ENCODE assay signal across 23 cellular contexts in the genomic region with DNA sequence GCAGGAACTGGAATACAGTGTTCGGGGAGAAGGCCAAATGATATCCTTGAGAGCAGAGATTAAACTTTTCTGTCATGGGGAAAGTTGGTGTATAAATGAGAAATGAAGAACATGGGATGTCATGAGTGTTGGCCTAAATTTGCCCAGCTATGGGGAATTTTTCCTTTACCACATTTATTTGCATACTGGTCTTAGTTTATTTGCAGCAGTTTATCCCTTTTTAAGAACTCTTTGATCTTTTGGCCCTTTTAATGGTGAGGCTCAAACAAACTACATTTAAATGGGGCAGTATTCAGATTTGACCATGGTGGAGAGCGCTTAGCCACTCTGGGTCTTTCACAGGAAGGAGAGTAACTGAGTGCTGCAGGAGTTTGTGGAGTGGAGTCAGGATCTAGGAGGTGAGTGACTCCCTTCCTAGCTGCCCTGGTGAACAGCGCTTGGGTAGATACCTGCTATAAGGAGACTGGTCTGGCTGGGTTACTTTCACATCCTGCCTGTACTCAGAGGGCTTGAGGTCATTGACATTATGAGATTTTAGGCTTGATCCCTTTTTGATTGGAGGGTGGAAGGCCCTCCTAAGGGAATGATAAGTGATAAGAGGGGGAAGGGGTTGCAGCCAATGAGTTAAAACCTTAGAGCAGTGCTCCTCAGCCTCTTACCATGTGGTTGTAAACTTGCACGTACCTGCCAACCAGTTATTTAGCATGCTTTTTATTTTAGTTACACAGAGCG. TPM values are rescaled to one million over a fixed set of nuclear protein-coding genes. Genes with fewer than 3 reads are reported as not detected.
A peak's percentile ranks its signal among the peaks of the same experiment; 100 is the strongest.
DNase-seq lines count a peak whose midpoint lies in the region; ATAC-seq, FAIRE-seq and TF ChIP-seq lines count a peak whose summit lies in the region.
"Had no signal": no experiment of that assay in that cellular context is flagged by ENCODE, and none has a peak within 500 bp of the region (broad histone marks: within the 10 kb centered on the region; RNA-seq: fewer than 3 reads in every experiment).

No MANE protein-coding gene starts in this region.

- peak; percentile 7 for ATAC-seq in HepG2
- no peak for ATAC-seq in right lobe of liver
- ATAC-seq in activated B cell treated with CpG ODN at 0.5 μM for 24 hours (ENCODE audit: low read depth) = peak; percentile 28
- ATAC-seq in stimulated activated naive CD8-positive, alpha-beta T cell treated with anti-CD3 and anti-CD28 coated beads, Interleukin-15, amount 100 ng/mL, for 72 hours = no peak
- ATAC-seq: activated CD4-positive, CD25-positive, alpha-beta regulatory T cell treated with anti-CD3 and anti-CD28 coated beads, Interleukin-2, amount 50 U/mL, for 24 hours; activated T-cell treated with anti-CD3 and anti-CD28 coated beads, Interleukin-2, amount 50 U/mL, for 4 hours; foreskin keratinocyte; left colon; mucosa of descending colon had no signal

- H3K4me2 ChIP-seq in HepG2 (ENCODE audit: low read depth, low read length) = no peak overlapping the region

- peaks cover 49 to 89% of the 10 kb centered on the region in 2 experiments for H3K36me3 ChIP-seq in HepG2 (replicated peaks in 1 of 2; ENCODE audit: control insufficient read depth in 1 of 2, insufficient read depth in 2 of 2, low read length in 2 of 2)
- H3K36me3 ChIP-seq in right lobe of liver = peaks cover 22 to 84% (median 53%) of the 10 kb centered on the region in 4 donors
- H3K36me3 ChIP-seq in esophagus muscularis mucosa = peaks cover 91 to 100% (median 98%) of the 10 kb centered on the region in 4 donors

- no peaks in the 10 kb centered on the region for H3K9me3 Mint-ChIP-seq in activated B cell treated with CpG ODN at 0.5 μM for 24 hours
- no peaks in the 10 kb centered on the region for H3K9me3 Mint-ChIP-seq in endothelial cell (ENCODE audit: unreplicated experiment)
- H3K9me3 Mint-ChIP-seq in stimulated activated naive CD8-positive, alpha-beta T cell treated with anti-CD3 and anti-CD28 coated beads, Interleukin-15, amount 100 ng/mL, for 72 hours = no peaks in the 10 kb centered on the region
- H3K9me3 Mint-ChIP-seq: activated T-cell treated with anti-CD3 and anti-CD28 coated beads, Interleukin-2, amount 50 U/mL, for 4 hours had no signal

- no peaks in the 10 kb centered on the region for H3K27me3 Mint-ChIP-seq in activated B cell treated with CpG ODN at 0.5 μM for 24 hours
- peaks cover 21% of the 10 kb centered on the region for H3K27me3 Mint-ChIP-seq in endothelial cell (ENCODE audit: unreplicated experiment)
- H3K27me3 Mint-ChIP-seq in stimulated activated naive CD8-positive, alpha-beta T cell treated with anti-CD3 and anti-CD28 coated beads, Interleukin-15, amount 100 ng/mL, for 72 hours = no peaks in the 10 kb centered on the region

- peaks cover 2% of the 10 kb centered on the region for H3K79me2 ChIP-seq in HepG2 (ENCODE audit: insufficient read depth, low read length)

- H3K9me3 ChIP-seq in HepG2 (ENCODE audit: low read length) (no peaks in the 10 kb centered on the region), right lobe of liver (no peaks in the 10 kb centered on the region), esophagus muscularis mucosa (no peaks in the 10 kb centered on the region)
- H3K9me3 ChIP-seq: mucosa of descending colon, testis had no signal

- H3K4me3 Mint-ChIP-seq in activated B cell treated with CpG ODN at 0.5 μM for 24 hours = no peak overlapping the region
- peak overlapping the region; percentile 32 for H3K4me3 Mint-ChIP-seq in endothelial cell (ENCODE audit: unreplicated experiment)
- H3K4me3 Mint-ChIP-seq in stimulated activated naive CD8-positive, alpha-beta T cell treated with anti-CD3 and anti-CD28 coated beads, Interleukin-15, amount 100 ng/mL, for 72 hours = no peak overlapping the region
- H3K4me3 Mint-ChIP-seq: activated T-cell treated with anti-CD3 and anti-CD28 coated beads, Interleukin-2, amount 50 U/mL, for 4 hours had no signal

- no TSS peak for BruUV-seq in HepG2 (replicated peaks; lab: Mats Ljungman, UMichigan)

- no peak overlapping the region for H3K9ac ChIP-seq in HepG2 (ENCODE audit: insufficient read depth, low read depth, low read length)

- H3K4me3 ChIP-seq in HepG2 (replicated peaks in 1 of 3; ENCODE audit: insufficient read depth in 1 of 3, low read depth in 2 of 3, low read length in 3 of 3) (no peak overlapping the region), right lobe of liver (no peak overlapping the region), esophagus muscularis mucosa (no peak overlapping the region)
- H3K4me3 ChIP-seq: mucosa of descending colon, testis had no signal

- peaks cover 54% of the 10 kb centered on the region for H4K20me1 ChIP-seq in HepG2 (ENCODE audit: insufficient read depth, low read length)

- H3K27me3 ChIP-seq in HepG2 (ENCODE audit: control insufficient read depth in 1 of 2, insufficient read depth in 2 of 2, low read length in 2 of 2) (no peaks in the 10 kb centered on the region), right lobe of liver (no peaks in the 10 kb centered on the region), esophagus muscularis mucosa (no peaks in the 10 kb centered on the region)
- H3K27me3 ChIP-seq: foreskin keratinocyte, testis had no signal

- H3K36me3 Mint-ChIP-seq in activated B cell treated with CpG ODN at 0.5 μM for 24 hours (ENCODE audit: low read depth) (peaks cover 96% of the 10 kb centered on the region), endothelial cell (ENCODE audit: low read depth, unreplicated experiment) (peaks cover 77% of the 10 kb centered on the region)

- H3K27ac Mint-ChIP-seq in activated B cell treated with CpG ODN at 0.5 μM for 24 hours (no peak overlapping the region), endothelial cell (ENCODE audit: unreplicated experiment) (peak overlapping the region; percentile 74)
- peak overlapping the region; percentile 21 to 91 for H3K27ac Mint-ChIP-seq in stimulated activated naive CD8-positive, alpha-beta T cell treated with anti-CD3 and anti-CD28 coated beads, Interleukin-15, amount 100 ng/mL, for 72 hours

- H3K4me1 Mint-ChIP-seq in activated B cell treated with CpG ODN at 0.5 μM for 24 hours (peaks cover 31% of the 10 kb centered on the region), endothelial cell (ENCODE audit: unreplicated experiment) (peaks cover 55% of the 10 kb centered on the region)
- peaks cover 84% of the 10 kb centered on the region for H3K4me1 Mint-ChIP-seq in stimulated activated naive CD8-positive, alpha-beta T cell treated with anti-CD3 and anti-CD28 coated beads, Interleukin-15, amount 100 ng/mL, for 72 hours

- FAIRE-seq in HepG2 (lab: Jason Lieb, UNC) = no peak
- FAIRE-seq: astrocyte, endothelial cell of umbilical vein had no signal

- 96% methylated on average over 5 of the region's 5 CpGs for WGBS in HepG2 (ENCODE audit: low lambda C conversion rate)
- 76% methylated on average over 4 of the region's 5 CpGs for WGBS in right lobe of liver (ENCODE audit: insufficient coverage, low coverage, low lambda C conversion rate, missing lambda C conversion rate)
- 88% methylated on average over 5 of the region's 5 CpGs for WGBS in esophagus muscularis mucosa

- H2AFZ ChIP-seq in HepG2 (ENCODE audit: low read length) = no peak overlapping the region

- TF ChIP-seq EP300 in HepG2 (IDR thresholded peaks at IDR 0.05; ENCODE audit: low read depth in 2 of 2, low read length in 2 of 2) (no peak), HepG2 (CRISPR knock-in tag; IDR thresholded peaks at IDR 0.05; ENCODE audit: borderline replicate concordance) (no peak), esophagus muscularis mucosa (IDR thresholded peaks at IDR 0.05) (no peak)

- TF ChIP-seq POLR2A in HepG2 (IDR thresholded peaks at IDR 0.05; ENCODE audit: insufficient read depth in 1 of 2, low read depth in 2 of 2, low read length in 2 of 2) (peak; percentile 10 to 62; a peak in 3 of 4 replicates), right lobe of liver (IDR thresholded peaks at IDR 0.05) (no peak), esophagus muscularis mucosa (IDR thresholded peaks at IDR 0.05; ENCODE audit: low read depth) (no peak)

- H3K27ac ChIP-seq in HepG2 (ENCODE audit: extremely low read length, insufficient read depth, low read length) (no peak overlapping the region), right lobe of liver (no peak overlapping the region), esophagus muscularis mucosa (replicated peaks in 1 of 4) (no peak overlapping the region)
- H3K27ac ChIP-seq: foreskin keratinocyte, testis had no signal

- 0 out of 2 replicates have a peak, but pooled peaks cover 5% of the 10 kb centered on the region for H3K4me1 ChIP-seq in HepG2 (ENCODE audit: insufficient read depth, low read length)
- H3K4me1 ChIP-seq in right lobe of liver = no peaks in the 10 kb centered on the region
- peaks cover 0 to 2% (median 0%) of the 10 kb centered on the region in 4 donors for H3K4me1 ChIP-seq in esophagus muscularis mucosa
- H3K4me1 ChIP-seq: foreskin keratinocyte, testis had no signal

- no peak for DNase-seq in HepG2 (ENCODE audit: low spot score)
- no peak for DNase-seq in right lobe of liver
- DNase-seq in activated B cell treated with CpG ODN at 0.5 μM for 24 hours = no peak
- no peak for DNase-seq in endothelial cell (ENCODE audit: low spot score)
- no peak for DNase-seq in stimulated activated naive CD8-positive, alpha-beta T cell treated with anti-CD3 and anti-CD28 coated beads, Interleukin-15, amount 100 ng/mL, for 72 hours
- no peak for DNase-seq in esophagus muscularis mucosa (ENCODE audit: extremely low spot score)
- no peak for DNase-seq in T-helper 9 cell
- no peak for DNase-seq in posterior cingulate gyrus
- DNase-seq: activated T-cell treated with anti-CD3 and anti-CD28 coated beads, Interleukin-2, amount 50 U/mL, for 4 hours; foreskin keratinocyte; GF-D8; left colon; MM.1S; mucosa of descending colon; NCI-H2081; NCI-H510A; stimulated activated CD4-positive, alpha-beta T cell treated with anti-CD3 and anti-CD28 coated beads, Interleukin-4, amount 100 ng/mL, for 1 hour; T-helper 2 cell; testis had no signal

- in situ Hi-C loops in HepG2 (cut with HindIII; ENCODE audit: extremely low pct_ligation_motif_present, low pct_unique_long_range_greater_than_20kb) = no loop called here

- CTCF ChIA-PET in HepG2 (lab: Yijun Ruan, JAX; ENCODE audit: low intra/inter-chr PET ratio, low total read pairs) (no interaction called here), activated B cell treated with CpG ODN at 0.5 μM for 24 hours (lab: Charles Lee) (no interaction called here)

- no peak for TF ChIP-seq RAD21 in HepG2 (CRISPR knock-in tag; IDR thresholded peaks at IDR 0.05)

- TF ChIP-seq CTCF in HepG2 (CRISPR knock-in tag; IDR thresholded peaks at IDR 0.05) (no peak), right lobe of liver (IDR thresholded peaks at IDR 0.05) (no peak), activated B cell treated with CpG ODN at 0.5 μM for 24 hours (IDR thresholded peaks at IDR 0.05) (no peak), endothelial cell (IDR thresholded peaks at IDR 0.05; ENCODE audit: unreplicated experiment) (no peak), esophagus muscularis mucosa (IDR thresholded peaks at IDR 0.05) (no peak)

- POLR2A ChIA-PET in HepG2 (lab: Yijun Ruan, JAX) (interaction anchor here (1.2 to 2.6 kb wide), 4 partner anchors 8 to 15 kb away, joined by 3 to 13 read pairs (median 6); a partner anchor contains a TSS), activated B cell treated with CpG ODN at 0.5 μM for 24 hours (lab: Charles Lee) (interaction anchor here (0.7 to 4.0 kb wide), 2 partner anchors 9 to 11 kb away, joined by 6 to 13 read pairs; no protein-coding TSS in a partner anchor)

- intact Hi-C loops in HepG2 (cut with micrococcal nuclease; ENCODE audit: unreplicated experiment) (no loop called here), right lobe of liver (cut with DNase I) (no loop called here), activated B cell treated with CpG ODN at 0.5 μM for 24 hours (cut with micrococcal nuclease) (loop anchor here (1.0 kb wide), 1 partner anchor 11 kb away; no protein-coding TSS in a partner anchor), esophagus muscularis mucosa (cut with DNase I) (no loop called here), posterior cingulate gyrus (cut with DNase I) (no loop called here)

RNA-seq across cellular contexts. Expression of a gene that starts 10.7 kb away (rescaled TPM):
- total RNA-seq in HepG2 (2016; rRNA removed; fragmentation: Illumina TruSeq; extraction: Trizol) (4.4 and 4.8 TPM in 2 replicates), right lobe of liver (10 to 100 TPM in 3 of 6 experiments, 1 to 10 TPM in 3; 5.7 to 14.9 (median 9.6) TPM), activated B cell treated with CpG ODN at 0.5 μM for 24 hours (21.7 and 27.8 TPM in 2 replicates), endothelial cell (ENCODE audit: unreplicated experiment) (35.6 TPM), esophagus muscularis mucosa (10 to 100 TPM; 14.5 to 28.9 (median 22.9) TPM)
- 3.8 and 4.5 TPM in 2 replicates for total RNA-seq in HepG2 (2016; cell fraction: cytosol; rRNA removed; fragmentation: Illumina TruSeq; extraction: Trizol; ENCODE audit: low read depth)
- 3.7 and 4.7 TPM in 2 replicates for total RNA-seq in HepG2 (2016; cell fraction: insoluble cytoplasmic fraction; rRNA removed; fragmentation: Illumina TruSeq; extraction: Trizol)
- 3.8 and 5.0 TPM in 2 replicates for total RNA-seq in HepG2 (2016; cell fraction: membrane; rRNA removed; fragmentation: Illumina TruSeq; extraction: Trizol)
- total RNA-seq in HepG2 (2016; cell fraction: nucleus; rRNA removed; fragmentation: Illumina TruSeq; extraction: Trizol) = 1.8 and 2.4 TPM in 2 replicates
- polyA plus RNA-seq in HepG2 (2011; rRNA removed) = 6.0 and 9.2 TPM in 2 replicates
- 3.7 and 11.2 TPM in 2 replicates for polyA plus RNA-seq in HepG2 (2011; cell fraction: cytosol; rRNA removed)
- 7.2 and 9.7 TPM in 2 replicates for polyA plus RNA-seq in HepG2 (2011; cell fraction: nucleus; rRNA removed)
- polyA plus RNA-seq in HepG2 (2012) = 3.6 and 4.1 TPM in 2 replicates
- 3.8 and 5.0 TPM in 2 replicates for polyA plus RNA-seq in HepG2 (2016; cell fraction: cytosol; fragmentation: Illumina TruSeq; extraction: Trizol; ENCODE audit: low read depth)
- 4.4 and 4.5 TPM in 2 replicates for polyA plus RNA-seq in HepG2 (2016; cell fraction: insoluble cytoplasmic fraction; fragmentation: Illumina TruSeq; extraction: Trizol; ENCODE audit: low read depth)
- 2.7 and 3.2 TPM in 2 replicates for polyA plus RNA-seq in HepG2 (2016; cell fraction: membrane; fragmentation: Illumina TruSeq; extraction: Trizol; ENCODE audit: low read depth)
- polyA plus RNA-seq in HepG2 (2016; cell fraction: nucleus; fragmentation: Illumina TruSeq; extraction: Trizol; ENCODE audit: insufficient read depth, low read depth) = 0.87 and 3.1 TPM in 2 replicates
- polyA minus RNA-seq in HepG2 (2011; rRNA and poly(A)+ RNA removed; ENCODE audit: low replicate concordance) = 7.8 TPM in 1 of 2 replicates, not detected in the other
- 2.7 and 4.6 TPM in 2 replicates for polyA minus RNA-seq in HepG2 (2011; cell fraction: cytosol; rRNA and poly(A)+ RNA removed)
- 0.64 TPM in 1 of 2 replicates, not detected in the other for polyA minus RNA-seq in HepG2 (2011; cell fraction: nucleus; rRNA and poly(A)+ RNA removed)

RNA-seq across cellular contexts. Expression of a gene that starts 11.9 kb away (rescaled TPM):
- total RNA-seq in HepG2 (2016; rRNA removed; fragmentation: Illumina TruSeq; extraction: Trizol) (64.8 and 68.1 TPM in 2 replicates), right lobe of liver (10 to 100 TPM; 18.7 to 69.7 (median 40.4) TPM), activated B cell treated with CpG ODN at 0.5 μM for 24 hours (681 and 752 TPM in 2 replicates), endothelial cell (ENCODE audit: unreplicated experiment) (590 TPM), esophagus muscularis mucosa (10 to 100 TPM; 24.0 to 45.1 (median 34.2) TPM)
- 132 and 135 TPM in 2 replicates for total RNA-seq in HepG2 (2016; cell fraction: cytosol; rRNA removed; fragmentation: Illumina TruSeq; extraction: Trizol; ENCODE audit: low read depth)
- total RNA-seq in HepG2 (2016; cell fraction: insoluble cytoplasmic fraction; rRNA removed; fragmentation: Illumina TruSeq; extraction: Trizol) = 65.7 and 69.2 TPM in 2 replicates
- 107 and 110 TPM in 2 replicates for total RNA-seq in HepG2 (2016; cell fraction: membrane; rRNA removed; fragmentation: Illumina TruSeq; extraction: Trizol)
- 164 and 176 TPM in 2 replicates for total RNA-seq in HepG2 (2016; cell fraction: nucleus; rRNA removed; fragmentation: Illumina TruSeq; extraction: Trizol)
- polyA plus RNA-seq in HepG2 (2011; rRNA removed) = 168 and 176 TPM in 2 replicates
- polyA plus RNA-seq in HepG2 (2011; cell fraction: cytosol; rRNA removed) = 81.1 and 83.9 TPM in 2 replicates
- polyA plus RNA-seq in HepG2 (2011; cell fraction: nucleus; rRNA removed) = 401 and 461 TPM in 2 replicates
- 485 and 576 TPM in 2 replicates for polyA plus RNA-seq in HepG2 (2012)
- polyA plus RNA-seq in HepG2 (2016; cell fraction: cytosol; fragmentation: Illumina TruSeq; extraction: Trizol; ENCODE audit: low read depth) = 70.9 and 79.9 TPM in 2 replicates
- polyA plus RNA-seq in HepG2 (2016; cell fraction: insoluble cytoplasmic fraction; fragmentation: Illumina TruSeq; extraction: Trizol; ENCODE audit: low read depth) = 475 and 565 TPM in 2 replicates
- 78.4 and 96.5 TPM in 2 replicates for polyA plus RNA-seq in HepG2 (2016; cell fraction: membrane; fragmentation: Illumina TruSeq; extraction: Trizol; ENCODE audit: low read depth)
- 1,051 and 1,103 TPM in 2 replicates for polyA plus RNA-seq in HepG2 (2016; cell fraction: nucleus; fragmentation: Illumina TruSeq; extraction: Trizol; ENCODE audit: insufficient read depth, low read depth)
- 149 and 213 TPM in 2 replicates for polyA minus RNA-seq in HepG2 (2011; rRNA and poly(A)+ RNA removed; ENCODE audit: low replicate concordance)
- polyA minus RNA-seq in HepG2 (2011; cell fraction: cytosol; rRNA and poly(A)+ RNA removed) = 117 and 135 TPM in 2 replicates
- polyA minus RNA-seq in HepG2 (2011; cell fraction: nucleus; rRNA and poly(A)+ RNA removed) = 379 and 413 TPM in 2 replicates

RNA-seq across cellular contexts. Expression of a gene that starts 22.1 kb away (rescaled TPM):
- total RNA-seq in HepG2 (2016; rRNA removed; fragmentation: Illumina TruSeq; extraction: Trizol) = not detected in 2 replicates
- total RNA-seq in HepG2 (2016; cell fraction: cytosol; rRNA removed; fragmentation: Illumina TruSeq; extraction: Trizol; ENCODE audit: low read depth) = not detected in 2 replicates
- not detected in 2 replicates for total RNA-seq in HepG2 (2016; cell fraction: insoluble cytoplasmic fraction; rRNA removed; fragmentation: Illumina TruSeq; extraction: Trizol)
- total RNA-seq in HepG2 (2016; cell fraction: membrane; rRNA removed; fragmentation: Illumina TruSeq; extraction: Trizol) = not detected in 2 replicates
- not detected in 2 replicates for total RNA-seq in HepG2 (2016; cell fraction: nucleus; rRNA removed; fragmentation: Illumina TruSeq; extraction: Trizol)
- polyA plus RNA-seq in HepG2 (2011; rRNA removed) = not detected in 2 replicates
- not detected in 2 replicates for polyA plus RNA-seq in HepG2 (2011; cell fraction: cytosol; rRNA removed)
- 0.05 TPM in 1 of 2 replicates, not detected in the other for polyA plus RNA-seq in HepG2 (2011; cell fraction: nucleus; rRNA removed)
- not detected in 2 replicates for polyA plus RNA-seq in HepG2 (2012)
- polyA plus RNA-seq in HepG2 (2016; cell fraction: cytosol; fragmentation: Illumina TruSeq; extraction: Trizol; ENCODE audit: low read depth) = not detected in 2 replicates
- polyA plus RNA-seq in HepG2 (2016; cell fraction: insoluble cytoplasmic fraction; fragmentation: Illumina TruSeq; extraction: Trizol; ENCODE audit: low read depth) = not detected in 2 replicates
- not detected in 2 replicates for polyA plus RNA-seq in HepG2 (2016; cell fraction: membrane; fragmentation: Illumina TruSeq; extraction: Trizol; ENCODE audit: low read depth)
- polyA plus RNA-seq in HepG2 (2016; cell fraction: nucleus; fragmentation: Illumina TruSeq; extraction: Trizol; ENCODE audit: insufficient read depth, low read depth) = not detected in 2 replicates
- polyA minus RNA-seq in HepG2 (2011; rRNA and poly(A)+ RNA removed; ENCODE audit: low replicate concordance) = 0.02 TPM in 1 of 2 replicates, not detected in the other
- not detected in 2 replicates for polyA minus RNA-seq in HepG2 (2011; cell fraction: cytosol; rRNA and poly(A)+ RNA removed)
- polyA minus RNA-seq in HepG2 (2011; cell fraction: nucleus; rRNA and poly(A)+ RNA removed) = not detected in 2 replicates
- under 1 TPM in 1 of 6 experiments, not detected in 5; 0.06 TPM for total RNA-seq in right lobe of liver
- total RNA-seq in activated B cell treated with CpG ODN at 0.5 μM for 24 hours = 0.16 TPM in 1 of 2 replicates, not detected in the other
- total RNA-seq in endothelial cell (ENCODE audit: unreplicated experiment) = 0.18 TPM
- under 1 TPM in 2 of 4 donors, not detected in 2; under 0.01 to 0.84 TPM for total RNA-seq in esophagus muscularis mucosa
- total RNA-seq: activated T-cell treated with anti-CD3 and anti-CD28 coated beads, Interleukin-2, amount 50 U/mL, for 4 hours; astrocyte; endothelial cell of umbilical vein; foreskin keratinocyte; left colon; osteoblast had no signal
- polyA plus RNA-seq: endothelial cell of umbilical vein, foreskin keratinocyte had no signal

RNA-seq across cellular contexts. Expression of a gene that starts 25.1 kb away (rescaled TPM):
- total RNA-seq in HepG2 (2016; rRNA removed; fragmentation: Illumina TruSeq; extraction: Trizol) (not detected in 2 replicates), right lobe of liver (not detected), activated B cell treated with CpG ODN at 0.5 μM for 24 hours (0.27 TPM in 1 of 2 replicates, not detected in the other), endothelial cell (ENCODE audit: unreplicated experiment) (not detected), esophagus muscularis mucosa (not detected)
- total RNA-seq in HepG2 (2016; cell fraction: cytosol; rRNA removed; fragmentation: Illumina TruSeq; extraction: Trizol; ENCODE audit: low read depth) = not detected in 2 replicates
- total RNA-seq in HepG2 (2016; cell fraction: insoluble cytoplasmic fraction; rRNA removed; fragmentation: Illumina TruSeq; extraction: Trizol) = not detected in 2 replicates
- total RNA-seq in HepG2 (2016; cell fraction: membrane; rRNA removed; fragmentation: Illumina TruSeq; extraction: Trizol) = not detected in 2 replicates
- total RNA-seq in HepG2 (2016; cell fraction: nucleus; rRNA removed; fragmentation: Illumina TruSeq; extraction: Trizol) = not detected in 2 replicates
- not detected in 2 replicates for polyA plus RNA-seq in HepG2 (2011; rRNA removed)
- polyA plus RNA-seq in HepG2 (2011; cell fraction: cytosol; rRNA removed) = not detected in 2 replicates
- polyA plus RNA-seq in HepG2 (2011; cell fraction: nucleus; rRNA removed) = not detected in 2 replicates
- polyA plus RNA-seq in HepG2 (2012) = not detected in 2 replicates
- not detected in 2 replicates for polyA plus RNA-seq in HepG2 (2016; cell fraction: cytosol; fragmentation: Illumina TruSeq; extraction: Trizol; ENCODE audit: low read depth)
- not detected in 2 replicates for polyA plus RNA-seq in HepG2 (2016; cell fraction: insoluble cytoplasmic fraction; fragmentation: Illumina TruSeq; extraction: Trizol; ENCODE audit: low read depth)
- not detected in 2 replicates for polyA plus RNA-seq in HepG2 (2016; cell fraction: membrane; fragmentation: Illumina TruSeq; extraction: Trizol; ENCODE audit: low read depth)
- polyA plus RNA-seq in HepG2 (2016; cell fraction: nucleus; fragmentation: Illumina TruSeq; extraction: Trizol; ENCODE audit: insufficient read depth, low read depth) = not detected in 2 replicates
- not detected in 2 replicates for polyA minus RNA-seq in HepG2 (2011; rRNA and poly(A)+ RNA removed; ENCODE audit: low replicate concordance)
- not detected in 2 replicates for polyA minus RNA-seq in HepG2 (2011; cell fraction: cytosol; rRNA and poly(A)+ RNA removed)
- not detected in 2 replicates for polyA minus RNA-seq in HepG2 (2011; cell fraction: nucleus; rRNA and poly(A)+ RNA removed)
- total RNA-seq: activated T-cell treated with anti-CD3 and anti-CD28 coated beads, Interleukin-2, amount 50 U/mL, for 4 hours; astrocyte; endothelial cell of umbilical vein; foreskin keratinocyte; left colon; mucosa of descending colon; osteoblast; testis had no signal
- polyA plus RNA-seq: endothelial cell of umbilical vein, foreskin keratinocyte had no signal

RNA-seq across cellular contexts. Expression of a gene that starts 42.0 kb away (rescaled TPM):
- 1.1 and 1.5 TPM in 2 replicates for total RNA-seq in HepG2 (2016; rRNA removed; fragmentation: Illumina TruSeq; extraction: Trizol)
- total RNA-seq in HepG2 (2016; cell fraction: cytosol; rRNA removed; fragmentation: Illumina TruSeq; extraction: Trizol; ENCODE audit: low read depth) = 2.5 and 3.6 TPM in 2 replicates
- total RNA-seq in HepG2 (2016; cell fraction: insoluble cytoplasmic fraction; rRNA removed; fragmentation: Illumina TruSeq; extraction: Trizol) = 0.79 and 2.2 TPM in 2 replicates
- 3.2 and 4.8 TPM in 2 replicates for total RNA-seq in HepG2 (2016; cell fraction: membrane; rRNA removed; fragmentation: Illumina TruSeq; extraction: Trizol)
- 1.1 and 1.8 TPM in 2 replicates for total RNA-seq in HepG2 (2016; cell fraction: nucleus; rRNA removed; fragmentation: Illumina TruSeq; extraction: Trizol)
- polyA plus RNA-seq in HepG2 (2011; rRNA removed) = 2.1 and 2.7 TPM in 2 replicates
- 0.95 and 2.1 TPM in 2 replicates for polyA plus RNA-seq in HepG2 (2011; cell fraction: cytosol; rRNA removed)
- polyA plus RNA-seq in HepG2 (2011; cell fraction: nucleus; rRNA removed) = 1.9 and 2.8 TPM in 2 replicates
- 0.71 and 1.5 TPM in 2 replicates for polyA plus RNA-seq in HepG2 (2012)
- polyA plus RNA-seq in HepG2 (2016; cell fraction: cytosol; fragmentation: Illumina TruSeq; extraction: Trizol; ENCODE audit: low read depth) = 2.1 and 2.2 TPM in 2 replicates
- polyA plus RNA-seq in HepG2 (2016; cell fraction: insoluble cytoplasmic fraction; fragmentation: Illumina TruSeq; extraction: Trizol; ENCODE audit: low read depth) = 2.1 and 2.5 TPM in 2 replicates
- polyA plus RNA-seq in HepG2 (2016; cell fraction: membrane; fragmentation: Illumina TruSeq; extraction: Trizol; ENCODE audit: low read depth) = 0.93 and 4.0 TPM in 2 replicates
- polyA plus RNA-seq in HepG2 (2016; cell fraction: nucleus; fragmentation: Illumina TruSeq; extraction: Trizol; ENCODE audit: insufficient read depth, low read depth) = 1.3 and 3.1 TPM in 2 replicates
- 0.76 and 9.9 TPM in 2 replicates for polyA minus RNA-seq in HepG2 (2011; rRNA and poly(A)+ RNA removed; ENCODE audit: low replicate concordance)
- polyA minus RNA-seq in HepG2 (2011; cell fraction: cytosol; rRNA and poly(A)+ RNA removed) = 0.20 and 0.44 TPM in 2 replicates
- 1.3 TPM in 1 of 2 replicates, not detected in the other for polyA minus RNA-seq in HepG2 (2011; cell fraction: nucleus; rRNA and poly(A)+ RNA removed)
- 1 to 10 TPM in 3 of 6 experiments, under 1 TPM in 3; 0.25 to 1.6 (median 1.0) TPM for total RNA-seq in right lobe of liver
- 0.56 and 0.60 TPM in 2 replicates for total RNA-seq in activated B cell treated with CpG ODN at 0.5 μM for 24 hours
- 0.74 TPM for total RNA-seq in endothelial cell (ENCODE audit: unreplicated experiment)
- 1 to 10 TPM; 2.7 to 8.4 (median 5.1) TPM for total RNA-seq in esophagus muscularis mucosa
- total RNA-seq: endothelial cell of umbilical vein, osteoblast had no signal

Comparison
In these comparisons a context has a peak if more than half of its experiments do, and no peak if none do; other contexts are left out.
1. ATAC-seq: peak in HepG2 (single experiment) and activated B cell treated with CpG ODN at 0.5 μM for 24 hours (single experiment); none in right lobe of liver (0 of 4) and stimulated activated naive CD8-positive, alpha-beta T cell treated with anti-CD3 and anti-CD28 coated beads, Interleukin-15, amount 100 ng/mL, for 72 hours (single experiment).
2. POLR2A ChIP-seq: peak in HepG2 (2 of 2); none in right lobe of liver (single experiment) and esophagus muscularis mucosa (single experiment).